11 cellular contexts compared by ENCODE assay signal in the genomic region with DNA sequence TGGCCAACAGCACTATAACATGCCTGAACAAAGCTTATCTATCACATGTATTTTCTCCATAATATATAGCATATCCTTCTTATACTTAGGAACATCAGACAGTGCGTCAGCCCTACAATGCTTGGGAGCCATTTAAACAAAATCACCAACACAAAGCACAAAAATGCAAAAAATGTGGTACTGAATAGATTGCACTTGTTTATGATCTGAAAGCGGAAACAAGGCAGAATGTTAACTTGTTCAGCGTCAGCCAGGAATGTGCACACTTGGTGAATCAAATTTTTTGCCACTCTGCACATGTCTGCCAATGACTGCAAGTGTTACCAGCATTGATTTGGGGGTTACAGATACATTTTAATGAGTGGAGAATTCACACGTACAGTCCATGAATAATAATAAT.
"Had no signal": no experiment of that assay in that cellular context is flagged by ENCODE, and none has a peak within 500 bp of the region (broad histone marks: within the 10 kb centered on the region; RNA-seq: fewer than 3 reads in every experiment).

No MANE protein-coding gene starts in this region.

- H3K9ac ChIP-seq: parathyroid adenoma had no signal

- H3K27me3 ChIP-seq: gastroesophageal sphincter, stomach had no signal

- H3K9me3 Mint-ChIP-seq: activated naive CD4-positive, alpha-beta T cell treated with anti-CD3 and anti-CD28 coated beads, Interleukin-2, amount 10 ng/mL, durations not matched to agents 7 days and 5 days; activated T-helper 2 cell treated with anti-CD3 and anti-CD28 coated beads, Interferon-gamma antibody, Interleukin-2, Interleukin-4, amounts not matched to agents 10 μg/mL and 5 μg/mL and 100 μg/mL, durations not matched to agents 14 hours and 24 hours and 36 hours; T-helper 1 cell treated with Interleukin-12 subunit alpha and Interleukin-12 subunit beta and Interleukin-4 antibody, amounts not matched to agents 30 μg/mL and 1 μg/mL, for 36 hours had no signal

- H3K9me3 ChIP-seq: gastroesophageal sphincter had no signal

- DNase-seq: activated CD4-positive, alpha-beta T cell treated with anti-CD3 and anti-CD28 coated beads for 48 hours; activated naive CD4-positive, alpha-beta T cell treated with anti-CD3 and anti-CD28 coated beads, Interleukin-2, amount 10 ng/mL, durations not matched to agents 7 days and 5 days; retina; stimulated activated CD4-positive, alpha-beta T cell treated with anti-CD3 and anti-CD28 coated beads, Interleukin-15, amount 100 ng/mL, for 24 hours; stimulated activated CD4-positive, alpha-beta T cell treated with anti-CD3 and anti-CD28 coated beads, Interleukin-4, amount 100 ng/mL, for 24 hours; stomach had no signal

- H3K4me3 ChIP-seq: gastroesophageal sphincter, stomach had no signal

- H2AFZ ChIP-seq: parathyroid adenoma had no signal

- H3K4me3 Mint-ChIP-seq: activated naive CD4-positive, alpha-beta T cell treated with anti-CD3 and anti-CD28 coated beads, Interleukin-2, amount 10 ng/mL, durations not matched to agents 7 days and 5 days; brain; T-helper 1 cell treated with Interleukin-12 subunit alpha and Interleukin-12 subunit beta and Interleukin-4 antibody, amounts not matched to agents 30 μg/mL and 1 μg/mL, for 36 hours had no signal

- H3K27me3 Mint-ChIP-seq: activated naive CD4-positive, alpha-beta T cell treated with anti-CD3 and anti-CD28 coated beads, Interleukin-2, amount 10 ng/mL, durations not matched to agents 7 days and 5 days had no signal

- H3K27ac Mint-ChIP-seq: activated naive CD4-positive, alpha-beta T cell treated with anti-CD3 and anti-CD28 coated beads, Interleukin-2, amount 10 ng/mL, durations not matched to agents 7 days and 5 days; activated T-helper 2 cell treated with anti-CD3 and anti-CD28 coated beads, Interferon-gamma antibody, Interleukin-2, Interleukin-4, amounts not matched to agents 10 μg/mL and 5 μg/mL and 100 μg/mL, durations not matched to agents 14 hours and 24 hours and 36 hours; T-helper 1 cell treated with Interleukin-12 subunit alpha and Interleukin-12 subunit beta and Interleukin-4 antibody, amounts not matched to agents 30 μg/mL and 1 μg/mL, for 36 hours had no signal

- H3K4me1 Mint-ChIP-seq: brain had no signal

- H3K27ac ChIP-seq: gastroesophageal sphincter, parathyroid adenoma, stomach had no signal

- H3K4me1 ChIP-seq: gastroesophageal sphincter, parathyroid adenoma, stomach had no signal
